ENCODE assay signal across 26 cellular contexts in genomic region chr3:17154941-17155340, GRCh38.
DNase-seq lines count a peak whose midpoint lies in the region; ATAC-seq and TF ChIP-seq lines count a peak whose summit lies in the region.
"Had no signal": no experiment of that assay in that cellular context is flagged by ENCODE, and none has a peak within 500 bp of the region (broad histone marks: within the 10 kb centered on the region; RNA-seq: fewer than 3 reads in every experiment).

No MANE protein-coding gene starts in this region.

- CTCF ChIA-PET in activated CD4-positive, alpha-beta T cell treated with anti-CD3 and anti-CD28 coated beads, Interleukin-2, amount 10 ng/mL, durations not matched to agents 7 days and 5 days (lab: Charles Lee), result interaction anchor here (0.6 to 1.6 kb wide), 3 partner anchors 8 to 569 kb away, joined by 3 to 6 read pairs (median 3); no protein-coding TSS in a partner anchor
- CTCF ChIA-PET in activated CD4-positive, alpha-beta T cell treated with anti-CD3 and anti-CD28 coated beads for 36 hours (lab: Charles Lee), result no interaction called here

- TF ChIP-seq EP300 in upper lobe of left lung (IDR thresholded peaks at IDR 0.05), result no peak

- H3K27me3 Mint-ChIP-seq in activated CD4-positive, alpha-beta T cell treated with anti-CD3 and anti-CD28 coated beads, Interleukin-2, amount 10 ng/mL, durations not matched to agents 7 days and 5 days, result no peaks in the 10 kb centered on the region
- H3K27me3 Mint-ChIP-seq in activated CD4-positive, alpha-beta T cell treated with anti-CD3 and anti-CD28 coated beads for 36 hours, result no peaks in the 10 kb centered on the region

- no peak for TF ChIP-seq CTCF in right atrium auricular region (IDR thresholded peaks at IDR 0.05)
- no peak for TF ChIP-seq CTCF in coronary artery (IDR thresholded peaks at IDR 0.05)
- TF ChIP-seq CTCF in upper lobe of left lung (IDR thresholded peaks at IDR 0.05), result no peak

- peaks cover 62% of the 10 kb centered on the region for H3K36me3 Mint-ChIP-seq in activated CD4-positive, alpha-beta T cell treated with anti-CD3 and anti-CD28 coated beads, Interleukin-2, amount 10 ng/mL, durations not matched to agents 7 days and 5 days (ENCODE audit: low read depth)
- peaks cover 50% of the 10 kb centered on the region for H3K36me3 Mint-ChIP-seq in activated CD4-positive, alpha-beta T cell treated with anti-CD3 and anti-CD28 coated beads for 36 hours (ENCODE audit: low read depth)
- peaks cover 18% of the 10 kb centered on the region for H3K36me3 Mint-ChIP-seq in stimulated activated effector memory CD8-positive, alpha-beta T cell treated with anti-CD3 and anti-CD28 coated beads, Interleukin-12 subunit alpha, Interleukin-12 subunit beta, amount 100 ng/mL, for 72 hours

- peak overlapping the region; percentile 82 for H3K27ac ChIP-seq in right atrium auricular region
- no peak overlapping the region for H3K27ac ChIP-seq in coronary artery
- H3K27ac ChIP-seq in upper lobe of left lung, result no peak overlapping the region
- H3K27ac ChIP-seq: 22Rv1; BLaER1 treated with 17β-estradiol and CSF1 and Interleukin-3, amounts not matched to agents 10 nM and 100 nM; GM23248; HL-60 had no signal

- H3K27ac Mint-ChIP-seq in activated CD4-positive, alpha-beta T cell treated with anti-CD3 and anti-CD28 coated beads, Interleukin-2, amount 10 ng/mL, durations not matched to agents 7 days and 5 days, result peak overlapping the region; percentile 9
- H3K27ac Mint-ChIP-seq in activated CD4-positive, alpha-beta T cell treated with anti-CD3 and anti-CD28 coated beads for 36 hours, result no peak overlapping the region
- H3K27ac Mint-ChIP-seq in stimulated activated effector memory CD8-positive, alpha-beta T cell treated with anti-CD3 and anti-CD28 coated beads, Interleukin-12 subunit alpha, Interleukin-12 subunit beta, amount 100 ng/mL, for 72 hours, result peak overlapping the region; percentile 34
- H3K27ac Mint-ChIP-seq: CD8-positive, alpha-beta T cell had no signal

- ATAC-seq in activated CD4-positive, alpha-beta T cell treated with anti-CD3 and anti-CD28 coated beads for 36 hours, result no peak
- ATAC-seq in Right ventricle myocardium inferior (no peak), upper lobe of left lung (ENCODE audit: low FRiP score in 2 of 2) (no peak)
- ATAC-seq in stimulated activated effector memory CD8-positive, alpha-beta T cell treated with anti-CD3 and anti-CD28 coated beads, Interleukin-12 subunit alpha, Interleukin-12 subunit beta, amount 100 ng/mL, for 72 hours, result no peak
- ATAC-seq: CD8-positive, alpha-beta T cell; HepG2; K562 had no signal

- H3K9me3 ChIP-seq in right atrium auricular region, result peaks cover 0 to 14% of the 10 kb centered on the region in 2 donors
- peaks cover 0 to 15% (median 11%) of the 10 kb centered on the region in 4 donors for H3K9me3 ChIP-seq in upper lobe of left lung

- no peak overlapping the region for H3K4me3 ChIP-seq in right atrium auricular region
- no peak overlapping the region for H3K4me3 ChIP-seq in coronary artery
- no peak overlapping the region for H3K4me3 ChIP-seq in upper lobe of left lung
- H3K4me3 ChIP-seq: BLaER1 treated with 17β-estradiol and CSF1 and Interleukin-3, amounts not matched to agents 10 nM and 100 nM; GM23248; K562 had no signal

- intact Hi-C loops in activated CD4-positive, alpha-beta T cell treated with anti-CD3 and anti-CD28 coated beads for 36 hours (cut with DNase I, micrococcal nuclease), result loop anchor here (5.0 kb wide), 4 partner anchors 77 to 558 kb away; no protein-coding TSS in a partner anchor
- intact Hi-C loops in Right ventricle myocardium inferior (cut with DNase I), result loop anchor here (5.0 kb wide), 1 partner anchor 258 kb away; no protein-coding TSS in a partner anchor

- H3K4me1 ChIP-seq in right atrium auricular region (peaks cover 0 to 9% of the 10 kb centered on the region in 2 donors), upper lobe of left lung (no peaks in the 10 kb centered on the region)

- H3K4me1 Mint-ChIP-seq in activated CD4-positive, alpha-beta T cell treated with anti-CD3 and anti-CD28 coated beads, Interleukin-2, amount 10 ng/mL, durations not matched to agents 7 days and 5 days, result peaks cover 59% of the 10 kb centered on the region
- H3K4me1 Mint-ChIP-seq in activated CD4-positive, alpha-beta T cell treated with anti-CD3 and anti-CD28 coated beads for 36 hours, result peaks cover 38% of the 10 kb centered on the region
- H3K4me1 Mint-ChIP-seq in stimulated activated effector memory CD8-positive, alpha-beta T cell treated with anti-CD3 and anti-CD28 coated beads, Interleukin-12 subunit alpha, Interleukin-12 subunit beta, amount 100 ng/mL, for 72 hours, result peaks cover 67% of the 10 kb centered on the region

- TF ChIP-seq POLR2A in upper lobe of left lung (IDR thresholded peaks at IDR 0.05), result no peak

- H3K4me3 Mint-ChIP-seq in activated CD4-positive, alpha-beta T cell treated with anti-CD3 and anti-CD28 coated beads, Interleukin-2, amount 10 ng/mL, durations not matched to agents 7 days and 5 days, result no peak overlapping the region
- no peak overlapping the region for H3K4me3 Mint-ChIP-seq in activated CD4-positive, alpha-beta T cell treated with anti-CD3 and anti-CD28 coated beads for 36 hours
- no peak overlapping the region for H3K4me3 Mint-ChIP-seq in stimulated activated effector memory CD8-positive, alpha-beta T cell treated with anti-CD3 and anti-CD28 coated beads, Interleukin-12 subunit alpha, Interleukin-12 subunit beta, amount 100 ng/mL, for 72 hours
- H3K4me3 Mint-ChIP-seq: CD8-positive, alpha-beta T cell had no signal

- in situ Hi-C loops in ACHN (cut with HindIII; ENCODE audit: low pct_ligation_motif_present, low pct_unique_long_range_greater_than_20kb, low sequenced_read_pairs), result no loop called here

- peaks cover 26% of the 10 kb centered on the region for H3K9me3 Mint-ChIP-seq in activated CD4-positive, alpha-beta T cell treated with anti-CD3 and anti-CD28 coated beads, Interleukin-2, amount 10 ng/mL, durations not matched to agents 7 days and 5 days
- peaks cover 21% of the 10 kb centered on the region for H3K9me3 Mint-ChIP-seq in activated CD4-positive, alpha-beta T cell treated with anti-CD3 and anti-CD28 coated beads for 36 hours (ENCODE audit: low read depth)
- peaks cover 3% of the 10 kb centered on the region for H3K9me3 Mint-ChIP-seq in stimulated activated effector memory CD8-positive, alpha-beta T cell treated with anti-CD3 and anti-CD28 coated beads, Interleukin-12 subunit alpha, Interleukin-12 subunit beta, amount 100 ng/mL, for 72 hours

- WGBS in upper lobe of left lung, 2 donors, result 81 to 94% methylated on average over 10 of the region's 10 CpGs

- peaks cover 26% of the 10 kb centered on the region for H3K36me3 ChIP-seq in right atrium auricular region
- peaks cover 0 to 58% (median 42%) of the 10 kb centered on the region in 4 donors for H3K36me3 ChIP-seq in upper lobe of left lung

- POLR2A ChIA-PET in activated CD4-positive, alpha-beta T cell treated with anti-CD3 and anti-CD28 coated beads, Interleukin-2, amount 10 ng/mL, durations not matched to agents 7 days and 5 days (lab: Charles Lee), result no interaction called here
- POLR2A ChIA-PET in activated CD4-positive, alpha-beta T cell treated with anti-CD3 and anti-CD28 coated beads for 36 hours (lab: Charles Lee), result no interaction called here

- no peak for DNase-seq in activated CD4-positive, alpha-beta T cell treated with anti-CD3 and anti-CD28 coated beads, Interleukin-2, amount 10 ng/mL, durations not matched to agents 7 days and 5 days
- no peak for DNase-seq in activated CD4-positive, alpha-beta T cell treated with anti-CD3 and anti-CD28 coated beads for 36 hours
- DNase-seq in right atrium auricular region (ENCODE audit: low spot score), result no peak
- no peak for DNase-seq in Right ventricle myocardium inferior (ENCODE audit: missing footprints)
- DNase-seq in coronary artery (ENCODE audit: low spot score), result peak; percentile 54
- no peak for DNase-seq in stimulated activated effector memory CD8-positive, alpha-beta T cell treated with anti-CD3 and anti-CD28 coated beads, Interleukin-12 subunit alpha, Interleukin-12 subunit beta, amount 100 ng/mL, for 72 hours (ENCODE audit: low spot score in 2 of 2)
- no peak for DNase-seq in upper lobe of left lung
- DNase-seq in ACHN, result no peak
- DNase-seq: Calu3; DMS153; GM23248; HCEC 1CT; NCI-H1105; NCI-H146; NCI-H2029 treated with DMSO at 0.1 percent for 48 hours; NCI-H2171; NCI-H345; NCI-H524; NCI-H774; NK-92 treated with Interleukin-12 subunit alpha and Interleukin-12 subunit beta, amount 100 ng/mL, for 24 hours had no signal

- no peaks in the 10 kb centered on the region for H3K27me3 ChIP-seq in right atrium auricular region
- no peaks in the 10 kb centered on the region for H3K27me3 ChIP-seq in upper lobe of left lung
- H3K27me3 ChIP-seq: BLaER1 treated with 17β-estradiol and CSF1 and Interleukin-3, amounts not matched to agents 10 nM and 100 nM had no signal

Comparison
In these comparisons a context has a peak if more than half of its experiments do, and no peak if none do; other contexts are left out.
1. H3K27ac ChIP-seq: peak in right atrium auricular region (2 of 2); none in coronary artery (0 of 2) and upper lobe of left lung (0 of 4).